8 cellular contexts compared by ENCODE assay signal in genomic region chr12:109153711-109154434, GRCh38. TPM values are rescaled to one million over a fixed set of nuclear protein-coding genes. Genes with fewer than 3 reads are reported as not detected.
DNase-seq lines count a peak whose midpoint lies in the region; ATAC-seq and TF ChIP-seq lines count a peak whose summit lies in the region.

No MANE protein-coding gene starts in this region.

- H2AFZ ChIP-seq in Loucy (ENCODE audit: low read length) = peak overlapping the region; percentile 82

- H3K4me1 ChIP-seq in Loucy (ENCODE audit: insufficient read depth, low read length, poor library complexity, severe bottlenecking) (peaks cover 17% of the 10 kb centered on the region), lower lobe of right lung (peaks cover 27% of the 10 kb centered on the region), tibial artery (peaks cover 0 to 20% (median 17%) of the 10 kb centered on the region in 4 donors)

- H3K27ac ChIP-seq in lower lobe of right lung = peak overlapping the region; percentile 80
- peak overlapping the region; percentile 74 to 79 for H3K27ac ChIP-seq in tibial artery

- DNase-seq in AG08395 (ENCODE audit: low spot score) = peak; percentile 10
- DNase-seq in cardiac fibroblast (ENCODE audit: low read depth in 2 of 2) = no peak
- DNase-seq in lower lobe of right lung = no peak
- no peak for DNase-seq in tibial artery
- DNase-seq in NCI-H1417 treated with DMSO at 0.1 percent for 48 hours (lab: John Stamatoyannopoulos, UW) = no peak
- no peak for DNase-seq in GOT3 (lab: John Stamatoyannopoulos, UW)

- peak; percentile 1 to 9 for ATAC-seq in lower lobe of right lung
- ATAC-seq in GM19035 (IDR thresholded peaks at IDR 0.05; ENCODE audit: unreplicated experiment) = no peak

- H3K9me2 ChIP-seq in Loucy (replicated peaks; ENCODE audit: low read depth, low read length) = no peaks in the 10 kb centered on the region

- H3K4me3 ChIP-seq in Loucy (ENCODE audit: low read length, poor library complexity, severe bottlenecking) (peak overlapping the region; percentile 74), cardiac fibroblast (replicated peaks in 1 of 2; ENCODE audit: low read depth in 2 of 2, low read length in 2 of 2) (peak overlapping the region; percentile 36 to 48), lower lobe of right lung (peak overlapping the region; percentile 75), tibial artery (peak overlapping the region; percentile 65 to 67)

- peak overlapping the region; percentile 40 for H3K9ac ChIP-seq in Loucy (ENCODE audit: low read depth, low read length, poor library complexity, severe bottlenecking)

- H3K36me3 ChIP-seq in Loucy (ENCODE audit: insufficient read depth, low read length) = no peaks in the 10 kb centered on the region
- no peaks in the 10 kb centered on the region for H3K36me3 ChIP-seq in lower lobe of right lung
- no peaks in the 10 kb centered on the region for H3K36me3 ChIP-seq in tibial artery

- H3K9me3 ChIP-seq in Loucy (ENCODE audit: insufficient read depth, low read depth, low read length) (no peaks in the 10 kb centered on the region), lower lobe of right lung (no peaks in the 10 kb centered on the region), tibial artery (no peaks in the 10 kb centered on the region)

- H3K79me2 ChIP-seq in Loucy (ENCODE audit: insufficient read depth, low read length) = no peaks in the 10 kb centered on the region

- H3K4me2 ChIP-seq in Loucy (ENCODE audit: low read depth, low read length, poor library complexity, severe bottlenecking) = peak overlapping the region; percentile 65

- TF ChIP-seq CTCF in Loucy (conservative IDR thresholded peaks at IDR 0.05; ENCODE audit: low read length) (no peak), cardiac fibroblast (IDR thresholded peaks at IDR 0.05; ENCODE audit: low read depth, low read length) (no peak), lower lobe of right lung (IDR thresholded peaks at IDR 0.05) (no peak), tibial artery (IDR thresholded peaks at IDR 0.05) (no peak)

- H4K20me1 ChIP-seq in Loucy (ENCODE audit: insufficient read depth, low read length, poor library complexity, severe bottlenecking) = no peaks in the 10 kb centered on the region

- intact Hi-C loops in lower lobe of right lung (cut with DNase I) = no loop called here
- intact Hi-C loops in tibial artery (cut with DNase I; ENCODE audit: low total_unique reads) = no loop called here

- peaks cover 2% of the 10 kb centered on the region; the same call in 1 of the 2 replicates for H3F3A ChIP-seq in Loucy (ENCODE audit: low read depth)

- H3K27me3 ChIP-seq in Loucy (ENCODE audit: insufficient read depth, low read length, poor library complexity, severe bottlenecking) (no peaks in the 10 kb centered on the region), lower lobe of right lung (ENCODE audit: low read depth) (no peaks in the 10 kb centered on the region), tibial artery (no peaks in the 10 kb centered on the region)

RNA-seq across cellular contexts. Expression of gene ACACB, which starts 37.5 kb away (rescaled TPM):
- 42.5 TPM for total RNA-seq in lower lobe of right lung

RNA-seq across cellular contexts. Expression of gene UNG, which starts 56.5 kb away (rescaled TPM):
- 20.5 TPM for total RNA-seq in lower lobe of right lung
